8 cellular contexts compared by ENCODE assay signal in the genomic region with DNA sequence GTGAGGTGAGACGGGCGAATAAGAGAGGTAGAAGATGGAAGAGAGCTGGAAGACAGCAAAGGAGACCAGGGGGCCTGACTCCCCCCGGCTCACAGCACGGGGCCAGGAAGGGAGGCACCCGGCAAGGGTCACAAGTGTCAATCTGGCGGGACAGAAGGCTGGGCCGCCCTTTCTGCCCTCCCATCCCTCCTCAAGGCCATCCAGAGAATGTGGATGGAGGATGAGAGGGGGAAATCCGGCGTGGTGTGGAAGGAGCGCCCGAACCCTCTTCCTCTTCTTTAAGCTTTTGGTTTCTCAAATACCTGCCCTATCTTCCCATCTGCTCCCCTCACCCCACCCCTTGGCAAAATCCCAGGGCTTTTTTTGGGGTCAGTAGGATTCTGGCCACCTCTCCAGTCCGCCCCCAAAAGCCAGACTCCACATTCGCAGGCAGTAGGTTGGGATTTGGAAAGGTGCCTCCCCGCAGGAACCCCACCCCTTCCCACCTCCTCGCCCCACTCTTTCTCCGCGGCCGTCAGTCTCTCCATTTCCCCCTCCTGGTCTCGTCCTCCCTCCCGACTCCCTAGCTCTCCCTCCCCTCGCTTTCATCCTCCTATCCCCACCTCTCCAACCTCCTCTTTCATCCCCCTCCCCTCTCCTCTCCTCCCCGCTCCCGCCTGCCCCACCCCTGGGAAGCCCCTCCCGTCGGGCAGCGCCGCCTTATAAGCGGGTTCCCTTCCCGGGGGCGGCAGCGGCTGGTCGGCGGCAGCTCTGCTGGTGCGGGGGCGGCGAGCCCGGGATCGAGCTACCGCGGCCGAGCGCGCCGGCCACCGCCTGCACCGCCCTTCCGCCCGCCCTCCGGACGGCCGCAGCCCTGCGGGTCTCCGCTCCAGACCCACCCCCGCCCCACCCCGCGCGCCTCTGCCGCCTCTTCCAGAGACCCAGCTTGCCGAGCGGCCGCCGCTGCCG. TPM values are rescaled to one million over a fixed set of nuclear protein-coding genes. Genes with fewer than 3 reads are reported as not detected.
A peak's percentile ranks its signal among the peaks of the same experiment; 100 is the strongest.
DNase-seq lines count a peak whose midpoint lies in the region; ATAC-seq and TF ChIP-seq lines count a peak whose summit lies in the region.

A gene with protein sequence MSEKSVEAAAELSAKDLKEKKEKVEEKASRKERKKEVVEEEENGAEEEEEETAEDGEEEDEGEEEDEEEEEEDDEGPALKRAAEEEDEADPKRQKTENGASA (plus strand): TSS at position 730 of the 948 bp plus-strand sequence. CDS start 343 bp downstream, outside the sequence.

- DNase-seq in DMS 273 (lab: John Stamatoyannopoulos, UW; ENCODE audit: unreplicated experiment), result peak; percentile 92
- peak; percentile 86 for DNase-seq in LHCN-M2 (ENCODE audit: low read depth)
- DNase-seq in SHP77 treated with DMSO at 0.1 percent for 48 hours (lab: John Stamatoyannopoulos, UW), result peak; percentile 40
- peak; percentile 81 for DNase-seq in colonic mucosa
- DNase-seq in stimulated activated effector memory CD8-positive, alpha-beta T cell treated with anti-CD3 and anti-CD28 coated beads, Interleukin-12 subunit alpha, Interleukin-12 subunit beta, amount 100 ng/mL, for 72 hours (ENCODE audit: low spot score in 2 of 2), result peak; percentile 51 to 80
- no peak for DNase-seq in GM19240 (ENCODE audit: insufficient read length, low spot score)

- H3K9me3 ChIP-seq in colonic mucosa, result no peaks in the 10 kb centered on the region

- peaks cover 47% of the 10 kb centered on the region for H3K36me3 Mint-ChIP-seq in stimulated activated effector memory CD8-positive, alpha-beta T cell treated with anti-CD3 and anti-CD28 coated beads, Interleukin-12 subunit alpha, Interleukin-12 subunit beta, amount 100 ng/mL, for 72 hours

- H3K4me3 Mint-ChIP-seq in stimulated activated effector memory CD8-positive, alpha-beta T cell treated with anti-CD3 and anti-CD28 coated beads, Interleukin-12 subunit alpha, Interleukin-12 subunit beta, amount 100 ng/mL, for 72 hours, result peak within 1 kb of the TSS; percentile 88

- intact Hi-C loops in colonic mucosa (cut with DNase I), result no loop called here

- H3K27ac ChIP-seq in colonic mucosa (peak within 1 kb of the TSS; percentile 83), layer of hippocampus (ENCODE audit: low read depth, low read length) (peak within 1 kb of the TSS; percentile 98)

- H3K9ac ChIP-seq in colonic mucosa (ENCODE audit: low read depth in 2 of 2, low read length in 2 of 2), result peak within 1 kb of the TSS; percentile 79 to 82

- no peaks in the 10 kb centered on the region for H3K27me3 ChIP-seq in colonic mucosa
- H3K27me3 ChIP-seq in layer of hippocampus (ENCODE audit: control insufficient read depth, insufficient read depth, low read length), result no peaks in the 10 kb centered on the region

- TF ChIP-seq CTCF in colonic mucosa (IDR thresholded peaks at IDR 0.05), result no peak

- peaks cover 59% of the 10 kb centered on the region for H3K4me1 Mint-ChIP-seq in stimulated activated effector memory CD8-positive, alpha-beta T cell treated with anti-CD3 and anti-CD28 coated beads, Interleukin-12 subunit alpha, Interleukin-12 subunit beta, amount 100 ng/mL, for 72 hours

- no peaks in the 10 kb centered on the region for H3K9me3 Mint-ChIP-seq in stimulated activated effector memory CD8-positive, alpha-beta T cell treated with anti-CD3 and anti-CD28 coated beads, Interleukin-12 subunit alpha, Interleukin-12 subunit beta, amount 100 ng/mL, for 72 hours

- no peaks in the 10 kb centered on the region for H3K36me3 ChIP-seq in colonic mucosa

- H3K4me1 ChIP-seq in colonic mucosa, result peaks cover 15% of the 10 kb centered on the region

- H3K27ac Mint-ChIP-seq in stimulated activated effector memory CD8-positive, alpha-beta T cell treated with anti-CD3 and anti-CD28 coated beads, Interleukin-12 subunit alpha, Interleukin-12 subunit beta, amount 100 ng/mL, for 72 hours, result peak within 1 kb of the TSS; percentile 93

- ATAC-seq in GM21367 (IDR thresholded peaks at IDR 0.05; ENCODE audit: unreplicated experiment), result peak; percentile 12
- ATAC-seq in stimulated activated effector memory CD8-positive, alpha-beta T cell treated with anti-CD3 and anti-CD28 coated beads, Interleukin-12 subunit alpha, Interleukin-12 subunit beta, amount 100 ng/mL, for 72 hours, result peak; percentile 17

- peak within 1 kb of the TSS; percentile 60 for H3K4me3 ChIP-seq in colonic mucosa

RNA-seq across cellular contexts. Expression of the gene that starts here (rescaled TPM):
- total RNA-seq in LHCN-M2 (2014; rRNA removed), result 244 and 318 TPM in 2 replicates
- polyA plus RNA-seq in LHCN-M2 (2012), result 794 TPM
- 100 to 1,000 TPM; 169 to 182 TPM for total RNA-seq in colonic mucosa
